ENCODE assay signal across 8 cellular contexts in genomic region chr12:11171953-11172675, GRCh38. TPM values are rescaled to one million over a fixed set of nuclear protein-coding genes. Genes with fewer than 3 reads are reported as not detected.
DNase-seq lines count a peak whose midpoint lies in the region; ATAC-seq, FAIRE-seq and TF ChIP-seq lines count a peak whose summit lies in the region.

No MANE protein-coding gene starts in this region.

- peak overlapping the region; percentile 75 to 100 (median 100) for H3K4me3 ChIP-seq in endothelial cell of umbilical vein (replicated peaks in 1 of 3; ENCODE audit: insufficient read depth in 1 of 3, low read depth in 1 of 3, low read length in 3 of 3)
- H3K4me3 ChIP-seq in neuronal stem cell (ENCODE audit: low read length in 2 of 2): peak overlapping the region; percentile 77 to 96

- ATAC-seq in GM21390 (IDR thresholded peaks at IDR 0.05; ENCODE audit: unreplicated experiment): no peak
- no peak for ATAC-seq in HG03039 (IDR thresholded peaks at IDR 0.05; ENCODE audit: unreplicated experiment)

- H3K27ac ChIP-seq in RWPE1 (peak overlapping the region; percentile 96), endothelial cell of umbilical vein (ENCODE audit: insufficient read depth, low read depth, low read length) (peak overlapping the region; percentile 96), neuronal stem cell (replicated peaks; ENCODE audit: low read length) (peak overlapping the region; percentile 73)

- TF ChIP-seq POLR2A in GM12892 (IDR thresholded peaks at IDR 0.05; ENCODE audit: low read depth, low read length): no peak
- TF ChIP-seq POLR2A in endothelial cell of umbilical vein (IDR thresholded peaks at IDR 0.05; ENCODE audit: low read depth, low read length): no peak

- peak; percentile 61 for DNase-seq in ACHN
- DNase-seq in GM12892 (ENCODE audit: insufficient read length): no peak
- DNase-seq in RWPE1 (ENCODE audit: low spot score): no peak
- DNase-seq in endothelial cell of umbilical vein (ENCODE audit: low read depth, low spot score): no peak
- DNase-seq in neuronal stem cell (ENCODE audit: low spot score): no peak
- no peak for DNase-seq in GM19238 (ENCODE audit: insufficient read length, low spot score)

- H2BK12ac ChIP-seq in neuronal stem cell (ENCODE audit: low read length): no peak overlapping the region

- no peak overlapping the region for H3K23ac ChIP-seq in neuronal stem cell (ENCODE audit: low read depth, low read length, poor library complexity)

- in situ Hi-C loops in ACHN (cut with HindIII; ENCODE audit: low pct_ligation_motif_present, low pct_unique_long_range_greater_than_20kb, low sequenced_read_pairs): no loop called here

- intact Hi-C loops in endothelial cell of umbilical vein (cut with micrococcal nuclease): loop anchor here (5.0 to 10.0 kb wide), 4 partner anchors 155 to 1107 kb away; partner anchors contain the start of gene YBX3

- H3K36me3 ChIP-seq in endothelial cell of umbilical vein (ENCODE audit: control insufficient read depth in 2 of 2, extremely low read depth in 1 of 2, insufficient read depth in 2 of 2, low read length in 2 of 2): peaks cover 0 to 6% of the 10 kb centered on the region in 2 experiments
- peaks cover 2 to 44% of the 10 kb centered on the region in 2 donors for H3K36me3 ChIP-seq in neuronal stem cell (replicated peaks in 1 of 2; ENCODE audit: control insufficient read depth in 2 of 2, insufficient read depth in 2 of 2, low read length in 2 of 2)

- H3K79me2 ChIP-seq in endothelial cell of umbilical vein (ENCODE audit: control insufficient read depth, insufficient read depth, low read length): peaks cover 68% of the 10 kb centered on the region

- H3K4me2 ChIP-seq in endothelial cell of umbilical vein (ENCODE audit: insufficient read depth, low read length): peak overlapping the region; percentile 100
- H3K4me2 ChIP-seq in neuronal stem cell (ENCODE audit: insufficient read depth, low read length, poor library complexity, severe bottlenecking): peak overlapping the region; percentile 23

- no peak overlapping the region for H4K8ac ChIP-seq in neuronal stem cell (ENCODE audit: low read depth, low read length)

- H3K14ac ChIP-seq in neuronal stem cell (ENCODE audit: low read length): no peak overlapping the region

- no peak overlapping the region for H4K91ac ChIP-seq in neuronal stem cell (ENCODE audit: low read depth, low read length, poor library complexity)

- CTCF ChIA-PET in RWPE1 (lab: Yijun Ruan, JAX): interaction anchor here (0.6 to 1.3 kb wide), 4 partner anchors 27 to 1192 kb away, joined by 3 to 8 read pairs (median 4); no protein-coding TSS in a partner anchor
- CTCF ChIA-PET in endothelial cell of umbilical vein (lab: Charles Lee): interaction anchor here (0.9 to 2.5 kb wide), 10 partner anchors 8 to 401 kb away, joined by 3 to 14 read pairs (median 4); partner anchors contain the start of gene TAS2R9

- peak overlapping the region; percentile 89 for H2AFZ ChIP-seq in endothelial cell of umbilical vein (ENCODE audit: low read depth, low read length)
- H2AFZ ChIP-seq in neuronal stem cell (ENCODE audit: low read length): peak overlapping the region; percentile 89

- peak; percentile 67 for FAIRE-seq in GM12892 (lab: Jason Lieb, UNC)
- FAIRE-seq in endothelial cell of umbilical vein (lab: Jason Lieb, UNC): no peak

- H2BK15ac ChIP-seq in neuronal stem cell (ENCODE audit: low read length): no peak overlapping the region

- no peak overlapping the region for H3K18ac ChIP-seq in neuronal stem cell (ENCODE audit: low read length)

- no peak overlapping the region for H2AK5ac ChIP-seq in neuronal stem cell (ENCODE audit: low read depth, low read length)

- H3K4me1 ChIP-seq in endothelial cell of umbilical vein (ENCODE audit: control insufficient read depth, extremely low read depth, insufficient read depth, low read length): peaks cover 24% of the 10 kb centered on the region
- peaks cover 5 to 10% of the 10 kb centered on the region in 2 donors for H3K4me1 ChIP-seq in neuronal stem cell (ENCODE audit: control insufficient read depth in 2 of 2, insufficient read depth in 1 of 2, low read depth in 1 of 2, low read length in 2 of 2)

- no peaks in the 10 kb centered on the region for H3K27me3 ChIP-seq in endothelial cell of umbilical vein (ENCODE audit: control insufficient read depth in 2 of 2, insufficient read depth in 2 of 2, low read length in 2 of 2)
- no peaks in the 10 kb centered on the region for H3K27me3 ChIP-seq in neuronal stem cell (ENCODE audit: control insufficient read depth in 3 of 3, insufficient read depth in 3 of 3, low read depth in 1 of 3, low read length in 3 of 3)

- H3K9ac ChIP-seq in endothelial cell of umbilical vein (replicated peaks; ENCODE audit: extremely low read depth, insufficient read depth, low read length): peak overlapping the region; percentile 97
- H3K9ac ChIP-seq in neuronal stem cell (ENCODE audit: low read depth, low read length, poor library complexity): no peak overlapping the region

- TF ChIP-seq CTCF in RWPE1 (conservative IDR thresholded peaks at IDR 0.05; ENCODE audit: low read depth): no peak
- no peak for TF ChIP-seq CTCF in endothelial cell of umbilical vein (IDR thresholded peaks at IDR 0.05; ENCODE audit: extremely low read depth in 1 of 2, insufficient read depth in 1 of 2, low read depth in 1 of 2, low read length in 2 of 2)

- no CpG with 5 or more reads among the region's 10 CpGs for WGBS in neuronal stem cell (ENCODE audit: extremely low coverage in 2 of 2, insufficient read length in 2 of 2, insufficient replicate concordance in 1 of 2), 2 donors

- no peak overlapping the region for H2BK120ac ChIP-seq in neuronal stem cell (ENCODE audit: low read depth, low read length)

- H3K9me3 ChIP-seq in endothelial cell of umbilical vein (replicated peaks; ENCODE audit: control insufficient read depth, insufficient read depth, low read length): no peaks in the 10 kb centered on the region
- H3K9me3 ChIP-seq in neuronal stem cell (replicated peaks in 1 of 2; ENCODE audit: control insufficient read depth in 2 of 2, insufficient read depth in 1 of 2, low read depth in 1 of 2, low read length in 2 of 2): peaks cover 0 to 3% of the 10 kb centered on the region in 2 donors

- BruUV-seq in endothelial cell of umbilical vein (replicated peaks; lab: Mats Ljungman, UMichigan): no TSS peak

- no peaks in the 10 kb centered on the region for H3K79me1 ChIP-seq in neuronal stem cell (ENCODE audit: low read depth, low read length)

- no peaks in the 10 kb centered on the region for H3K9me1 ChIP-seq in endothelial cell of umbilical vein (replicated peaks; ENCODE audit: control insufficient read depth, extremely low read depth, insufficient read depth, low read length)

- POLR2A ChIA-PET in RWPE1 (lab: Yijun Ruan, JAX; ENCODE audit: low non-redundant PET): interaction anchor here (0.7 kb wide), 1 partner anchor 10 kb away, joined by 3 read pairs; no protein-coding TSS in a partner anchor
- POLR2A ChIA-PET in endothelial cell of umbilical vein (lab: Charles Lee): interaction anchor here (0.8 to 1.3 kb wide), 3 partner anchors 10 to 35 kb away, joined by 3 to 5 read pairs (median 4); no protein-coding TSS in a partner anchor

- H3K4ac ChIP-seq in neuronal stem cell (ENCODE audit: low read length): no peak overlapping the region

- dilution Hi-C loops in endothelial cell of umbilical vein (cut with MboI; ENCODE audit: extremely low pct_ligation_motif_present, low sequenced_read_pairs): no loop called here

- no peaks in the 10 kb centered on the region for H4K20me1 ChIP-seq in endothelial cell of umbilical vein (replicated peaks; ENCODE audit: control insufficient read depth, extremely low read depth, insufficient read depth, low read length)

- no peak overlapping the region for H2BK5ac ChIP-seq in neuronal stem cell (ENCODE audit: low read length)

TF ChIP-seq in endothelial cell of umbilical vein, 7 proteins besides CTCF, POLR2A, EP300 and RAD21 (continues in another document):
- TF ChIP-seq MYC (IDR thresholded peaks at IDR 0.05; ENCODE audit: low read depth, low read length): no peak

RNA-seq across cellular contexts. Expression of gene SMIM10L1, which starts 1.1 kb away (rescaled TPM):
- polyA plus RNA-seq in GM12892 (2012; ENCODE audit: missing spikeins): 6.2 TPM
- total RNA-seq in endothelial cell of umbilical vein: 10.8 and 10.9 TPM in 2 replicates
- polyA plus RNA-seq in endothelial cell of umbilical vein: 5.1 and 6.2 TPM in 2 replicates
- polyA plus RNA-seq in endothelial cell of umbilical vein (2011; cell fraction: cytosol; rRNA removed): 4.9 and 5.5 TPM in 2 replicates
- 2.8 and 3.6 TPM in 2 replicates for polyA plus RNA-seq in endothelial cell of umbilical vein (2011; cell fraction: nucleus; rRNA removed)
- 9.4 and 10.6 TPM in 2 replicates for polyA plus RNA-seq in endothelial cell of umbilical vein (2012)
- 2.3 and 3.0 TPM in 2 replicates for polyA minus RNA-seq in endothelial cell of umbilical vein
- 3.0 TPM for polyA minus RNA-seq in endothelial cell of umbilical vein (2011; cell fraction: cytosol; rRNA and poly(A)+ RNA removed)
- 7.6 and 7.8 TPM in 2 replicates for polyA minus RNA-seq in endothelial cell of umbilical vein (2011; cell fraction: nucleus; rRNA and poly(A)+ RNA removed)
- 14.3 TPM for polyA plus RNA-seq in neuronal stem cell (2013, experiment 1 of 2)
- 14.6 TPM for polyA plus RNA-seq in neuronal stem cell (2013, experiment 2 of 2)

RNA-seq across cellular contexts. Expression of gene TAS2R42, which starts 14.6 kb away (rescaled TPM):
- polyA plus RNA-seq in GM12892 (2012; ENCODE audit: missing spikeins): not detected
- total RNA-seq in endothelial cell of umbilical vein: not detected in 2 replicates
- polyA plus RNA-seq in endothelial cell of umbilical vein: not detected in 2 replicates
- not detected in 2 replicates for polyA plus RNA-seq in endothelial cell of umbilical vein (2011; cell fraction: cytosol; rRNA removed)
- not detected in 2 replicates for polyA plus RNA-seq in endothelial cell of umbilical vein (2011; cell fraction: nucleus; rRNA removed)
- polyA plus RNA-seq in endothelial cell of umbilical vein (2012): not detected in 2 replicates
- not detected in 2 replicates for polyA minus RNA-seq in endothelial cell of umbilical vein
- not detected for polyA minus RNA-seq in endothelial cell of umbilical vein (2011; cell fraction: cytosol; rRNA and poly(A)+ RNA removed)
- polyA minus RNA-seq in endothelial cell of umbilical vein (2011; cell fraction: nucleus; rRNA and poly(A)+ RNA removed): not detected in 2 replicates
- polyA plus RNA-seq in neuronal stem cell (2013, experiment 1 of 2): not detected
- not detected for polyA plus RNA-seq in neuronal stem cell (2013, experiment 2 of 2)

RNA-seq across cellular contexts. Expression of gene TAS2R30, which starts 37.7 kb away (rescaled TPM):
- 0.51 TPM for polyA plus RNA-seq in GM12892 (2012; ENCODE audit: missing spikeins)
- 3.7 and 5.2 TPM in 2 replicates for total RNA-seq in endothelial cell of umbilical vein
- polyA plus RNA-seq in endothelial cell of umbilical vein: 0.26 and 0.33 TPM in 2 replicates
- not detected in 2 replicates for polyA plus RNA-seq in endothelial cell of umbilical vein (2011; cell fraction: cytosol; rRNA removed)
- 3.3 and 3.9 TPM in 2 replicates for polyA plus RNA-seq in endothelial cell of umbilical vein (2011; cell fraction: nucleus; rRNA removed)
- polyA plus RNA-seq in endothelial cell of umbilical vein (2012): 0.09 TPM in 1 of 2 replicates, not detected in the other
- polyA minus RNA-seq in endothelial cell of umbilical vein: 9.4 and 10.3 TPM in 2 replicates
- not detected for polyA minus RNA-seq in endothelial cell of umbilical vein (2011; cell fraction: cytosol; rRNA and poly(A)+ RNA removed)
- polyA minus RNA-seq in endothelial cell of umbilical vein (2011; cell fraction: nucleus; rRNA and poly(A)+ RNA removed): 51.4 and 77.2 TPM in 2 replicates
- 0.03 TPM for polyA plus RNA-seq in neuronal stem cell (2013, experiment 1 of 2)
- polyA plus RNA-seq in neuronal stem cell (2013, experiment 2 of 2): 0.07 TPM
